34 cellular contexts compared by ENCODE assay signal in the genomic region with DNA sequence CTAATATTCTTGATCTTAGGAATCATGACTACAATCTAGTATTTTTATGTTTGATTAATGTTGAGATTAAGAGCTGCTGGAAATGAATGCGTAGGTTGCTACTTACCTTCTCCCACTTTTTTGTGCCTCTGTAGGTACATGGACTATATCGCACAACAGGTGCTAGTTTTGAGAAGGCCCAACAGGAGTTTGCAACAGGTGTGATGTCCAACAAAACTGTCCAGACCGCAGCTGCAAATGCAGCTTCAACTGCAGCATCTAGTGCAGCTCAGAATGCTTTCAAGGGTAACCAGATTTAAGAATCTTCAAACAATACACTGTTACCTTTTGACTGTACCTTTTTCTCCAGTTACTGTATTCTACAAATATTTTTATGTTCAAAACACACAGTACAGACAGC.
DNase-seq lines count a peak whose midpoint lies in the region; ATAC-seq, FAIRE-seq and TF ChIP-seq lines count a peak whose summit lies in the region.
"Had no signal": no experiment of that assay in that cellular context is flagged by ENCODE, and none has a peak within 500 bp of the region (broad histone marks: within the 10 kb centered on the region; RNA-seq: fewer than 3 reads in every experiment).

No MANE protein-coding gene starts in this region.

- H3K36me3 Mint-ChIP-seq in activated T-helper 17 cell treated with anti-CD3 and anti-CD28 coated beads, Interleukin-2, amount 50 U/mL, for 72 hours (ENCODE audit: low read depth), result peaks cover 21% of the 10 kb centered on the region

- FAIRE-seq in GM19239 (lab: Jason Lieb, UNC), result peak; percentile 72
- FAIRE-seq: D721Med had no signal

- H3K9me2 ChIP-seq in OCI-LY1 (ENCODE audit: low read depth, low read length), result no peaks in the 10 kb centered on the region

- no peaks in the 10 kb centered on the region for H3K9me3 Mint-ChIP-seq in activated T-helper 17 cell treated with anti-CD3 and anti-CD28 coated beads, Interleukin-2, amount 50 U/mL, for 72 hours
- H3K9me3 Mint-ChIP-seq: CD14-positive monocyte; CD4-positive, alpha-beta memory T cell; CD4-positive, alpha-beta T cell; CD4-positive, CD25-positive, alpha-beta regulatory T cell; CD8-positive, alpha-beta memory T cell; CD8-positive, alpha-beta T cell had no signal

- H3K4me2 ChIP-seq in OCI-LY1 (ENCODE audit: low read length), result no peak overlapping the region
- H3K4me2 ChIP-seq: A549; BLaER1; BLaER1 treated with 17β-estradiol and CSF1 and Interleukin-3, amounts not matched to agents 10 nM and 100 nM had no signal

- no peaks in the 10 kb centered on the region for H3K27me3 ChIP-seq in OCI-LY1 (ENCODE audit: insufficient read depth, low read length)
- H3K27me3 ChIP-seq: BE2C; BLaER1; BLaER1 treated with 17β-estradiol and CSF1 and Interleukin-3, amounts not matched to agents 10 nM and 100 nM had no signal

- H3K27ac ChIP-seq in HEK293 (ENCODE audit: extremely low read depth, low read depth, low read length), result no peak overlapping the region
- H3K27ac ChIP-seq in OCI-LY1 (ENCODE audit: low read depth, low read length, poor library complexity, severe bottlenecking), result peak overlapping the region; percentile 45
- H3K27ac ChIP-seq: 22Rv1; A549; BLaER1; BLaER1 treated with 17β-estradiol and CSF1 and Interleukin-3, amounts not matched to agents 10 nM and 100 nM; C4-2B had no signal

- TF ChIP-seq CTCF in HEK293 (tag by site-specific recombination; IDR thresholded peaks at IDR 0.05) (no peak), OCI-LY1 (IDR thresholded peaks at IDR 0.05; ENCODE audit: low read length) (no peak)

- CTCF ChIA-PET in HEK293 (lab: Yijun Ruan, JAX), result interaction anchor here (0.9 kb wide), 1 partner anchor 57 kb away, joined by 4 read pairs; no protein-coding TSS in a partner anchor

- H3K79me2 ChIP-seq in OCI-LY1 (ENCODE audit: insufficient read depth, low read length), result no peaks in the 10 kb centered on the region

- H3K27me3 Mint-ChIP-seq in activated T-helper 17 cell treated with anti-CD3 and anti-CD28 coated beads, Interleukin-2, amount 50 U/mL, for 72 hours, result no peaks in the 10 kb centered on the region
- H3K27me3 Mint-ChIP-seq: B cell; CD4-positive, alpha-beta memory T cell; CD4-positive, alpha-beta T cell; CD4-positive, CD25-positive, alpha-beta regulatory T cell; CD8-positive, alpha-beta memory T cell had no signal

- H3K36me3 ChIP-seq in HEK293 (ENCODE audit: control insufficient read depth in 2 of 2, insufficient read depth in 1 of 2, low read length in 2 of 2), result no peaks in the 10 kb centered on the region
- H3K36me3 ChIP-seq in OCI-LY1 (ENCODE audit: insufficient read depth, low read length), result peaks cover 15% of the 10 kb centered on the region; the same call in 1 of the 2 replicates
- H3K36me3 ChIP-seq: BE2C had no signal

- no peak for ATAC-seq in HG02852 (IDR thresholded peaks at IDR 0.05; ENCODE audit: unreplicated experiment)
- ATAC-seq in activated T-helper 17 cell treated with anti-CD3 and anti-CD28 coated beads, Interleukin-2, amount 50 U/mL, for 72 hours (replicated peaks), result no peak
- ATAC-seq: A549; CD8-positive, alpha-beta T cell had no signal

- POLR2A ChIA-PET in HEK293 (lab: Yijun Ruan, JAX), result no interaction called here

- H2AFZ ChIP-seq in OCI-LY1 (ENCODE audit: low read length), result no peak overlapping the region

- no peak overlapping the region for H3K4me3 ChIP-seq in HEK293 (ENCODE audit: low read depth, low read length)
- H3K4me3 ChIP-seq in OCI-LY1 (ENCODE audit: low read depth, low read length, poor library complexity, severe bottlenecking), result no peak overlapping the region
- H3K4me3 ChIP-seq: A549; BLaER1; BLaER1 treated with 17β-estradiol and CSF1 and Interleukin-3, amounts not matched to agents 10 nM and 100 nM had no signal

- H3F3A ChIP-seq in OCI-LY1 (ENCODE audit: insufficient read depth, low read length), result peaks cover 5% of the 10 kb centered on the region; the same call in 1 of the 2 replicates

- no peaks in the 10 kb centered on the region for H3K4me1 Mint-ChIP-seq in activated T-helper 17 cell treated with anti-CD3 and anti-CD28 coated beads, Interleukin-2, amount 50 U/mL, for 72 hours
- H3K4me1 Mint-ChIP-seq: B cell had no signal

- no peak overlapping the region for H3K4me3 Mint-ChIP-seq in activated T-helper 17 cell treated with anti-CD3 and anti-CD28 coated beads, Interleukin-2, amount 50 U/mL, for 72 hours
- H3K4me3 Mint-ChIP-seq: B cell; CD14-positive monocyte; CD4-positive, alpha-beta memory T cell; CD4-positive, alpha-beta T cell; CD4-positive, CD25-positive, alpha-beta regulatory T cell; CD8-positive, alpha-beta memory T cell; CD8-positive, alpha-beta T cell had no signal

- no peak overlapping the region for H3K27ac Mint-ChIP-seq in activated T-helper 17 cell treated with anti-CD3 and anti-CD28 coated beads, Interleukin-2, amount 50 U/mL, for 72 hours
- H3K27ac Mint-ChIP-seq: B cell; CD14-positive monocyte; CD4-positive, alpha-beta memory T cell; CD4-positive, alpha-beta T cell; CD4-positive, CD25-positive, alpha-beta regulatory T cell; CD8-positive, alpha-beta memory T cell; CD8-positive, alpha-beta T cell had no signal

- H4K20me1 ChIP-seq in OCI-LY1 (ENCODE audit: insufficient read depth, low read length), result no peaks in the 10 kb centered on the region
- H4K20me1 ChIP-seq: BLaER1 treated with 17β-estradiol and CSF1 and Interleukin-3, amounts not matched to agents 10 nM and 100 nM had no signal

- H3K9me3 ChIP-seq in HEK293 (ENCODE audit: control insufficient read depth, insufficient read depth, low read depth, low read length) (no peaks in the 10 kb centered on the region), OCI-LY1 (ENCODE audit: low read length) (no peaks in the 10 kb centered on the region)
- H3K9me3 ChIP-seq: A549; BE2C; BLaER1; BLaER1 treated with 17β-estradiol and CSF1 and Interleukin-3, amounts not matched to agents 10 nM and 100 nM; Caco-2 had no signal

- H3K4me1 ChIP-seq in HEK293 (ENCODE audit: control insufficient read depth, insufficient read depth, low read length) (no peaks in the 10 kb centered on the region), OCI-LY1 (ENCODE audit: insufficient read depth, low read length, severe bottlenecking) (peaks cover 24% of the 10 kb centered on the region)
- H3K4me1 ChIP-seq: BLaER1, Caco-2 had no signal

- no peak for DNase-seq in GM19239 (ENCODE audit: insufficient read length, low spot score)
- DNase-seq in stimulated activated CD4-positive, alpha-beta T cell treated with anti-CD3 and anti-CD28 coated beads, Interleukin-4, amount 100 ng/mL, for 1 hour, result no peak
- DNase-seq: 8988T; ACHN; AML-193; BE2C; C1 segment of cervical spinal cord; Caco-2; Calu3; CD4-positive, alpha-beta memory T cell; CD4-positive, alpha-beta T cell; CD4-positive, CD25-positive, alpha-beta regulatory T cell; CD8-positive, alpha-beta memory T cell; CD8-positive, alpha-beta T cell; COR-L47; DMS 273 treated with DMSO at 0.1 percent for 48 hours; DMS153; DMS53; DMS79; DMS79 treated with DMSO at 0.1 percent for 48 hours; DND-41; EL had no signal

- no peak overlapping the region for H3K9ac ChIP-seq in OCI-LY1 (ENCODE audit: low read length)
- H3K9ac ChIP-seq: BLaER1; BLaER1 treated with 17β-estradiol and CSF1 and Interleukin-3, amounts not matched to agents 10 nM and 100 nM had no signal

TF ChIP-seq in HEK293, 187 proteins besides CTCF, POLR2A, EP300 and RAD21:
- TF ChIP-seq ZNF112 (tag by site-specific recombination; IDR thresholded peaks at IDR 0.05), result no peak
- TF ChIP-seq SCRT1 (tag by site-specific recombination; IDR thresholded peaks at IDR 0.05; ENCODE audit: borderline replicate concordance), result peak; percentile 90
- TF ChIP-seq SCRT2 (tag by site-specific recombination; IDR thresholded peaks at IDR 0.05), result peak; percentile 94
